ENCODE assay signal across 8 cellular contexts in the genomic region with DNA sequence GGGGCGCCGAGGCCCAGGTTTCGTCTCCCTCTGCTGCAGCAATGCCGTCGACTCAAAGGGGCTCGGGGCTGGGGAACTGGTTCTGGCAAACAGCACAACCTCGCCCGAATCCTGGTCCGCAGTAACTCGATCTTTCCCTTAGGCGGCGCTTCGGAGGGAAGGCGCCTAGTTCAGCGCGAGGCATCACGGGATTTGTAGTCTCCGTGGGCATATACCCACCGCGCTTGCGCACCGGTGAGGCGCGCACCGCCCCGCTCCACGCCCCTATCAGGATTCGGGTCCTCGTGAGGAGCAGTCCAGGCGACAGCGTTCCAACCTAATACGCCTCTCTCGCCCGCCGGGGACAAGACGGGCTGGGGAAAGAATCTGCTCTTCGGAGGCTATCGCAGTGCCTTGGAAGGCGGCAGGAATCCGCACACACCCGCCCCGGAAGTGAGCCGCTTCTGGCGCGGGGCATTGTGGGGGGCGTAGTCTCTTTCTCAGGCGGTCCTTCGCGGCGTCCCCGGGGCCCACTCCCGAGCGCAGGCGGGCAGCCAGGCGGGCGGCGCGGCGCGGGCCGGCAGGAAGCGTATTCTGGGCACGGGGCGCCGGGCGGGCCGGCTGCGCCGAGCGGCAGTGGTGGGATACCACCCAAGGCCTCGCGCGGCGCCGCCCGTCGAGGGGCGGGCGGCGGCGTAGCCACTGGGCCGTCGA. TPM values are rescaled to one million over a fixed set of nuclear protein-coding genes. Genes with fewer than 3 reads are reported as not detected.
DNase-seq lines count a peak whose midpoint lies in the region; ATAC-seq and TF ChIP-seq lines count a peak whose summit lies in the region.

TSS of gene THAP11 (plus strand) at position 505 of the 693 bp plus-strand sequence. CDS start 235 bp downstream, outside the sequence.

- peaks cover 1 to 2% (median 1%) of the 10 kb centered on the region in 3 donors for H3K27me3 Mint-ChIP-seq in CD14-positive monocyte (ENCODE audit: low read depth in 3 of 3)
- no peaks in the 10 kb centered on the region for H3K27me3 Mint-ChIP-seq in activated CD4-positive, alpha-beta T cell treated with anti-CD3 and anti-CD28 coated beads, Interleukin-2, amount 10 ng/mL, durations not matched to agents 7 days and 5 days

- POLR2A ChIA-PET in activated CD4-positive, alpha-beta T cell treated with anti-CD3 and anti-CD28 coated beads, Interleukin-2, amount 10 ng/mL, durations not matched to agents 7 days and 5 days (lab: Charles Lee) = no interaction called here

- CTCF ChIA-PET in activated CD4-positive, alpha-beta T cell treated with anti-CD3 and anti-CD28 coated beads, Interleukin-2, amount 10 ng/mL, durations not matched to agents 7 days and 5 days (lab: Charles Lee) = interaction anchor here (0.8 to 3.5 kb wide), 7 partner anchors 8 to 320 kb away, joined by 3 to 16 read pairs (median 4); no protein-coding TSS in a partner anchor

- H3K4me1 Mint-ChIP-seq in CD14-positive monocyte = peaks cover 39% of the 10 kb centered on the region
- peaks cover 40% of the 10 kb centered on the region for H3K4me1 Mint-ChIP-seq in activated CD4-positive, alpha-beta T cell treated with anti-CD3 and anti-CD28 coated beads, Interleukin-2, amount 10 ng/mL, durations not matched to agents 7 days and 5 days

- intact Hi-C loops in CD14-positive monocyte (cut with micrococcal nuclease) = loop anchor here (2.0 to 10.0 kb wide), 2 partner anchors 31 to 177 kb away; partner anchors contain the start of genes ACD (in 1 of the 2), C16orf86 (in 1 of the 2), EDC4 (in 1 of the 2) and ENKD1 (in 1 of the 2)

- TF ChIP-seq CTCF in CD14-positive monocyte (IDR thresholded peaks at IDR 0.05) = peak; percentile 83

- peak within 1 kb of the TSS; percentile 89 to 99 (median 96) for H3K27ac Mint-ChIP-seq in CD14-positive monocyte
- H3K27ac Mint-ChIP-seq in activated CD4-positive, alpha-beta T cell treated with anti-CD3 and anti-CD28 coated beads, Interleukin-2, amount 10 ng/mL, durations not matched to agents 7 days and 5 days = peak within 1 kb of the TSS; percentile 98

- H3K9me3 Mint-ChIP-seq in CD14-positive monocyte = peaks cover 0 to 3% (median 0%) of the 10 kb centered on the region in 7 donors
- no peaks in the 10 kb centered on the region for H3K9me3 Mint-ChIP-seq in activated CD4-positive, alpha-beta T cell treated with anti-CD3 and anti-CD28 coated beads, Interleukin-2, amount 10 ng/mL, durations not matched to agents 7 days and 5 days

- ATAC-seq in GM19351 (IDR thresholded peaks at IDR 0.05; ENCODE audit: unreplicated experiment) = peak; percentile 42
- ATAC-seq in HG03520 (IDR thresholded peaks at IDR 0.05; ENCODE audit: unreplicated experiment) = peak; percentile 40
- ATAC-seq in left lobe of liver = peak; percentile 74

- DNase-seq in CD14-positive monocyte (ENCODE audit: low spot score) = peak; percentile 92
- peak; percentile 82 for DNase-seq in NCI-H526 treated with DMSO at 0.1 percent for 48 hours (lab: John Stamatoyannopoulos, UW)
- peak; percentile 97 for DNase-seq in activated CD4-positive, alpha-beta T cell treated with anti-CD3 and anti-CD28 coated beads, Interleukin-2, amount 10 ng/mL, durations not matched to agents 7 days and 5 days
- peak; percentile 93 for DNase-seq in cortex of kidney (lab: John Stamatoyannopoulos, UW)
- peak; percentile 95 for DNase-seq in left lobe of liver (ENCODE audit: low spot score)
- DNase-seq in stimulated activated CD4-positive, alpha-beta T cell treated with anti-CD3 and anti-CD28 coated beads, Interleukin-2, amount 100 ng/mL, for 24 hours = peak; percentile 95

- H3K36me3 Mint-ChIP-seq in CD14-positive monocyte = peaks cover 4 to 5% of the 10 kb centered on the region in 2 donors
- peaks cover 12% of the 10 kb centered on the region for H3K36me3 Mint-ChIP-seq in activated CD4-positive, alpha-beta T cell treated with anti-CD3 and anti-CD28 coated beads, Interleukin-2, amount 10 ng/mL, durations not matched to agents 7 days and 5 days (ENCODE audit: low read depth)

- peak within 1 kb of the TSS; percentile 94 to 96 for H3K4me3 Mint-ChIP-seq in CD14-positive monocyte
- peak within 1 kb of the TSS; percentile 91 for H3K4me3 Mint-ChIP-seq in activated CD4-positive, alpha-beta T cell treated with anti-CD3 and anti-CD28 coated beads, Interleukin-2, amount 10 ng/mL, durations not matched to agents 7 days and 5 days

RNA-seq across cellular contexts. Expression of gene THAP11, which starts in this region (rescaled TPM):
- polyA plus RNA-seq in CD14-positive monocyte = 10 to 100 TPM; 52.5 to 84.2 TPM
- 10 to 100 TPM; 37.5 to 41.7 TPM for total RNA-seq in activated CD4-positive, alpha-beta T cell treated with anti-CD3 and anti-CD28 coated beads, Interleukin-2, amount 10 ng/mL, durations not matched to agents 7 days and 5 days
- total RNA-seq in left lobe of liver = 12.8 TPM

Comparison
In these comparisons a context has a peak if more than half of its experiments do, and no peak if none do; other contexts are left out.
1. Peak in every context shown above with its lines: DNase-seq and ATAC-seq.